9 cellular contexts compared by ENCODE assay signal in genomic region chr19:58058428-58058827, GRCh38. TPM values are rescaled to one million over a fixed set of nuclear protein-coding genes. Genes with fewer than 3 reads are reported as not detected.
DNase-seq lines count a peak whose midpoint lies in the region; ATAC-seq and TF ChIP-seq lines count a peak whose summit lies in the region.
"Had no signal": no experiment of that assay in that cellular context is flagged by ENCODE, and none has a peak within 500 bp of the region (broad histone marks: within the 10 kb centered on the region; RNA-seq: fewer than 3 reads in every experiment).

No MANE protein-coding gene starts in this region.

- H3K4me1 ChIP-seq in heart left ventricle: peaks cover 0 to 27% (median 13%) of the 10 kb centered on the region in 12 donors
- H3K4me1 ChIP-seq in esophagus squamous epithelium: peaks cover 0 to 21% (median 4%) of the 10 kb centered on the region in 3 donors
- H3K4me1 ChIP-seq in neuron (ENCODE audit: insufficient read depth, low read length): no peaks in the 10 kb centered on the region
- peaks cover 0 to 6% (median 3%) of the 10 kb centered on the region in 4 donors for H3K4me1 ChIP-seq in upper lobe of left lung
- H3K4me1 ChIP-seq in SJCRH30: no peaks in the 10 kb centered on the region

- no peak for ATAC-seq in heart left ventricle
- ATAC-seq in left ventricle myocardium superior: no peak
- no peak for ATAC-seq in upper lobe of left lung (ENCODE audit: low FRiP score in 2 of 2)

- peak overlapping the region; percentile 78 to 100 (median 95) for H3K27ac ChIP-seq in heart left ventricle
- peak overlapping the region; percentile 84 to 92 (median 91) for H3K27ac ChIP-seq in esophagus squamous epithelium
- H3K27ac ChIP-seq in upper lobe of left lung: peak overlapping the region; percentile 84 to 92 (median 90)
- H3K27ac ChIP-seq in SJCRH30: no peak overlapping the region

- no peaks in the 10 kb centered on the region for H3K27me3 ChIP-seq in heart left ventricle
- no peaks in the 10 kb centered on the region for H3K27me3 ChIP-seq in esophagus squamous epithelium
- no peaks in the 10 kb centered on the region for H3K27me3 ChIP-seq in neuron (ENCODE audit: insufficient read depth, low read length)
- no peaks in the 10 kb centered on the region for H3K27me3 ChIP-seq in upper lobe of left lung
- H3K27me3 ChIP-seq in SJCRH30: no peaks in the 10 kb centered on the region

- peaks cover 0 to 52% (median 1%) of the 10 kb centered on the region in 12 donors for H3K9me3 ChIP-seq in heart left ventricle
- H3K9me3 ChIP-seq in esophagus squamous epithelium: peaks cover 0 to 34% (median 19%) of the 10 kb centered on the region in 3 donors
- H3K9me3 ChIP-seq in neuron (ENCODE audit: low read length): peaks cover 42% of the 10 kb centered on the region
- peaks cover 6 to 61% (median 28%) of the 10 kb centered on the region in 4 donors for H3K9me3 ChIP-seq in upper lobe of left lung
- peaks cover 4% of the 10 kb centered on the region; the same call in 1 of the 2 replicates for H3K9me3 ChIP-seq in SJCRH30 (replicated peaks)

- 96 to 99% (median 96%) methylated on average over 13 of the region's 13 CpGs for WGBS in heart left ventricle, 4 donors
- 86 to 92% methylated on average over 12 to 13 of the region's 13 CpGs for WGBS in esophagus squamous epithelium, 2 donors
- WGBS in upper lobe of left lung, 2 donors: 96 to 97% methylated on average over 13 of the region's 13 CpGs

- TF ChIP-seq EP300 in upper lobe of left lung (IDR thresholded peaks at IDR 0.05): no peak

- TF ChIP-seq CTCF in heart left ventricle (IDR thresholded peaks at IDR 0.05) (no peak), esophagus squamous epithelium (IDR thresholded peaks at IDR 0.05) (no peak), upper lobe of left lung (IDR thresholded peaks at IDR 0.05) (no peak)

- in situ Hi-C loops in KBM-7 (cut with MboI; ENCODE audit: low pct_unique_long_range_greater_than_20kb, low sequenced_read_pairs): no loop called here

- H3K4me3 ChIP-seq in heart left ventricle (peak overlapping the region in 11 of 12 donors; percentile 57 to 95 (median 76)), esophagus squamous epithelium (peak overlapping the region in 3 of 4 donors; percentile 62 to 75 (median 68)), neuron (ENCODE audit: low read length) (peak overlapping the region; percentile 26), upper lobe of left lung (peak overlapping the region in 2 of 4 donors; percentile 62 to 80), SJCRH30 (no peak overlapping the region)

- TF ChIP-seq POLR2A in heart left ventricle (IDR thresholded peaks at IDR 0.05) (no peak), esophagus squamous epithelium (IDR thresholded peaks at IDR 0.05) (no peak), upper lobe of left lung (IDR thresholded peaks at IDR 0.05) (no peak)

- peaks cover 0 to 19% (median 0%) of the 10 kb centered on the region in 9 donors for H3K36me3 ChIP-seq in heart left ventricle
- H3K36me3 ChIP-seq in esophagus squamous epithelium: peaks cover 0 to 16% (median 0%) of the 10 kb centered on the region in 3 donors
- no peaks in the 10 kb centered on the region for H3K36me3 ChIP-seq in neuron (ENCODE audit: insufficient read depth, low read length)
- no peaks in the 10 kb centered on the region for H3K36me3 ChIP-seq in upper lobe of left lung
- no peaks in the 10 kb centered on the region for H3K36me3 ChIP-seq in SJCRH30

- intact Hi-C loops in heart left ventricle (cut with DNase I): loop anchor here in 6 of 10 donors (2.0 to 5.0 kb wide), 4 partner anchors 36 to 40 kb away; partner anchors contain the start of gene ZSCAN18 (in 4 of the 6)
- intact Hi-C loops in left ventricle myocardium superior (cut with micrococcal nuclease): no loop called here
- intact Hi-C loops in esophagus squamous epithelium (cut with DNase I): no loop called here

- H2AFZ ChIP-seq in neuron (ENCODE audit: low read depth, low read length): no peak overlapping the region

- no peak for DNase-seq in heart left ventricle
- no peak for DNase-seq in left ventricle myocardium superior
- no peak for DNase-seq in esophagus squamous epithelium (lab: John Stamatoyannopoulos, UW)
- no peak for DNase-seq in upper lobe of left lung
- DNase-seq in hippocampal formation (lab: John Stamatoyannopoulos, UW): no peak
- DNase-seq in KBM-7: no peak
- no peak for DNase-seq in SJCRH30
- DNase-seq: MM.1S had no signal

RNA-seq across cellular contexts. Expression of gene ZNF135, which starts 0.7 kb away (rescaled TPM):
- total RNA-seq in heart left ventricle (1 to 10 TPM; 2.1 to 4.5 (median 3.4) TPM), left ventricle myocardium superior (4.1 TPM), esophagus squamous epithelium (1 to 10 TPM in 3 of 4 donors, under 1 TPM in 1; 0.83 to 3.8 (median 1.3) TPM), upper lobe of left lung (10 to 100 TPM in 1 of 6 donors, 1 to 10 TPM in 5; 1.7 to 11.5 (median 3.4) TPM)
- polyA plus RNA-seq in heart left ventricle: 1 to 10 TPM; 2.0 to 3.9 TPM
- total RNA-seq in SJCRH30 (2014; rRNA removed; shearing (Covaris generic)): 0.43 and 0.45 TPM in 2 replicates

RNA-seq across cellular contexts. Expression of gene ZSCAN1, which starts 24.6 kb away (rescaled TPM):
- not detected for total RNA-seq in heart left ventricle
- under 1 TPM in 1 of 2 donors, not detected in 1; 0.14 TPM for polyA plus RNA-seq in heart left ventricle
- total RNA-seq in left ventricle myocardium superior: not detected
- total RNA-seq in esophagus squamous epithelium: under 1 TPM in 1 of 4 donors, not detected in 3; 0.48 TPM
- total RNA-seq in upper lobe of left lung: 1 to 10 TPM in 2 of 6 donors, under 1 TPM in 1, not detected in 3; 0.61 to 2.1 (median 1.4) TPM
- not detected in 2 replicates for total RNA-seq in SJCRH30 (2014; rRNA removed; shearing (Covaris generic))

RNA-seq across cellular contexts. Expression of gene ZSCAN18, which starts 39.6 kb away (rescaled TPM):
- 100 to 1,000 TPM in 1 of 9 donors, 10 to 100 TPM in 8; 45.1 to 114 (median 73.4) TPM for total RNA-seq in heart left ventricle
- 10 to 100 TPM; 41.9 to 71.8 TPM for polyA plus RNA-seq in heart left ventricle
- total RNA-seq in left ventricle myocardium superior: 73.4 TPM
- total RNA-seq in esophagus squamous epithelium: 10 to 100 TPM in 3 of 4 donors, 1 to 10 TPM in 1; 9.0 to 49.6 (median 21.1) TPM
- 100 to 1,000 TPM in 2 of 6 donors, 10 to 100 TPM in 4; 30.6 to 116 (median 74.1) TPM for total RNA-seq in upper lobe of left lung
- 17.5 and 17.9 TPM in 2 replicates for total RNA-seq in SJCRH30 (2014; rRNA removed; shearing (Covaris generic))

RNA-seq across cellular contexts. Expression of gene ZNF606, which starts 55.8 kb away (rescaled TPM):
- total RNA-seq in heart left ventricle (10 to 100 TPM in 7 of 9 donors, 1 to 10 TPM in 2; 7.8 to 14.3 (median 12.2) TPM), left ventricle myocardium superior (14.1 TPM), esophagus squamous epithelium (10 to 100 TPM in 1 of 4 donors, 1 to 10 TPM in 3; 7.2 to 13.0 (median 8.1) TPM), upper lobe of left lung (10 to 100 TPM in 5 of 6 donors, 1 to 10 TPM in 1; 9.6 to 40.9 (median 15.4) TPM)
- 10 to 100 TPM in 1 of 2 donors, 1 to 10 TPM in 1; 6.4 to 10.7 TPM for polyA plus RNA-seq in heart left ventricle
- total RNA-seq in SJCRH30 (2014; rRNA removed; shearing (Covaris generic)): 10.3 and 12.6 TPM in 2 replicates

Comparison
In these comparisons a context has a peak if more than half of its experiments do, and no peak if none do; other contexts are left out.
1. intact Hi-C loops: an anchor here in heart left ventricle (2.0 to 5.0 kb wide); none called in left ventricle myocardium superior and esophagus squamous epithelium.